20 cellular contexts compared by ENCODE assay signal in the genomic region with DNA sequence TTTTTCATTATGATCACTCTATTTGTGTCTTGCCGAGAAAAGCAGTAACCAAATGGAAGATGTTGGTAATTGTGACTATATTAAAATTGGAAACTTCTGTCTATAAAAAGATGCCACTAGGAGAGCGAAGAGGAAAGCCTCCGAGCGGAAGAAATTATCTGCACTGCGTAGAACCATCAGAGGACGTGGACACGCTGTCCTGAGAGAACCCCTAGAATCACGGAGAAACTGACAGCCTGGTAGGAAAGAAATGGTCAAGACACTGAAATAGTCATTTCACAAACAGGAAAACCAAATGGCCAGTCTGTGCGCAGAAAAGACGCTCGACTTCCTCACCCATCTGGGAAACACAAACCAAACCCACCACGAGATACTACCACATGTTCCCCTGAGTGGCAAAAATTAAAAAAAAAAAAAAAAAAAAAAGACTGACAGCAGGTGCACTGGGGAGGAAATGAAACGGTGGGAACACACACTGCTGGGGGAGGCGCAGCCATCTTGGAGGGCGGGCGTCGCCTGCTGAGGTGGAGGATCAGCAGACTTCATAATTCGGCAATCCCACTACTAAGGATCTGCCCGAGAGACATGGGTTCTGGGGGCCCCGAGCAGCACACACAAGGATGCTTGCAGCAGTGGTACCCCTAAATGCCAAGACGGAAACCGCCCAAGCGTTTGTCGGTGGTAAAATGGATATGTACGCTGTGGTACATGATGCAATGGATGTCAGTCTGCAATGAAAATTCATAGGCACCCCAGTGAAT. TPM values are rescaled to one million over a fixed set of nuclear protein-coding genes. Genes with fewer than 3 reads are reported as not detected.
A peak's percentile ranks its signal among the peaks of the same experiment; 100 is the strongest.
DNase-seq lines count a peak whose midpoint lies in the region; ATAC-seq, FAIRE-seq and TF ChIP-seq lines count a peak whose summit lies in the region.
"Had no signal": no experiment of that assay in that cellular context is flagged by ENCODE, and none has a peak within 500 bp of the region (broad histone marks: within the 10 kb centered on the region; RNA-seq: fewer than 3 reads in every experiment).

No MANE protein-coding gene starts in this region.

- peaks cover 21% of the 10 kb centered on the region for H3K27me3 Mint-ChIP-seq in activated CD4-positive, alpha-beta T cell treated with anti-CD3 and anti-CD28 coated beads for 36 hours
- H3K27me3 Mint-ChIP-seq in activated naive CD8-positive, alpha-beta T cell treated with anti-CD3 and anti-CD28 coated beads for 36 hours: no peaks in the 10 kb centered on the region

- H3K27ac Mint-ChIP-seq in activated CD4-positive, alpha-beta T cell treated with anti-CD3 and anti-CD28 coated beads for 36 hours: peak overlapping the region; percentile 41
- H3K27ac Mint-ChIP-seq in activated naive CD8-positive, alpha-beta T cell treated with anti-CD3 and anti-CD28 coated beads for 36 hours: peak overlapping the region; percentile 87
- H3K27ac Mint-ChIP-seq: neural progenitor cell had no signal

- H3K36me3 Mint-ChIP-seq in activated CD4-positive, alpha-beta T cell treated with anti-CD3 and anti-CD28 coated beads for 36 hours (ENCODE audit: low read depth): no peaks in the 10 kb centered on the region
- no peaks in the 10 kb centered on the region for H3K36me3 Mint-ChIP-seq in activated naive CD8-positive, alpha-beta T cell treated with anti-CD3 and anti-CD28 coated beads for 36 hours
- H3K36me3 Mint-ChIP-seq: neural progenitor cell had no signal

- TF ChIP-seq POLR2A in NB4 (IDR thresholded peaks at IDR 0.05; ENCODE audit: extremely low read depth, insufficient read length): no peak

- H3K4me3 ChIP-seq in NB4 (ENCODE audit: low read depth, low read length): peak overlapping the region; percentile 37
- H3K4me3 ChIP-seq: ascending aorta, neural progenitor cell, right lobe of liver had no signal

- POLR2A ChIA-PET in activated CD4-positive, alpha-beta T cell treated with anti-CD3 and anti-CD28 coated beads for 36 hours (lab: Charles Lee): no interaction called here
- POLR2A ChIA-PET in GM10248 (lab: Yijun Ruan, JAX): no interaction called here

- H3K4me3 Mint-ChIP-seq in activated CD4-positive, alpha-beta T cell treated with anti-CD3 and anti-CD28 coated beads for 36 hours: peak overlapping the region; percentile 26
- H3K4me3 Mint-ChIP-seq in activated naive CD8-positive, alpha-beta T cell treated with anti-CD3 and anti-CD28 coated beads for 36 hours: peak overlapping the region; percentile 68
- H3K4me3 Mint-ChIP-seq: neural progenitor cell had no signal

- intact Hi-C loops in activated CD4-positive, alpha-beta T cell treated with anti-CD3 and anti-CD28 coated beads for 36 hours (cut with DNase I, micrococcal nuclease): no loop called here

- ATAC-seq in activated CD4-positive, alpha-beta T cell treated with anti-CD3 and anti-CD28 coated beads for 36 hours: peak; percentile 55
- ATAC-seq: left ventricle myocardium superior, right lobe of liver had no signal

- peaks cover 4% of the 10 kb centered on the region for H3K9me3 Mint-ChIP-seq in activated CD4-positive, alpha-beta T cell treated with anti-CD3 and anti-CD28 coated beads for 36 hours (ENCODE audit: low read depth)
- H3K9me3 Mint-ChIP-seq in activated naive CD8-positive, alpha-beta T cell treated with anti-CD3 and anti-CD28 coated beads for 36 hours: no peaks in the 10 kb centered on the region
- H3K9me3 Mint-ChIP-seq: neural progenitor cell had no signal

- H3K4me1 Mint-ChIP-seq in activated CD4-positive, alpha-beta T cell treated with anti-CD3 and anti-CD28 coated beads for 36 hours: peaks cover 31% of the 10 kb centered on the region
- peaks cover 30% of the 10 kb centered on the region for H3K4me1 Mint-ChIP-seq in activated naive CD8-positive, alpha-beta T cell treated with anti-CD3 and anti-CD28 coated beads for 36 hours

- TF ChIP-seq CTCF in NB4 (IDR thresholded peaks at IDR 0.05; ENCODE audit: low read depth, low read length): no peak
- no peak for TF ChIP-seq CTCF in D721Med (IDR thresholded peaks at IDR 0.05; ENCODE audit: insufficient read depth, missing control alignments)
- no peak for TF ChIP-seq CTCF in GM10248 (IDR thresholded peaks at IDR 0.05; ENCODE audit: control extremely low read depth, extremely low read depth, low read depth, missing control alignments)

- no peak for FAIRE-seq in D721Med (lab: Jason Lieb, UNC)
- FAIRE-seq: A204.1, H54 had no signal

- CTCF ChIA-PET in activated CD4-positive, alpha-beta T cell treated with anti-CD3 and anti-CD28 coated beads for 36 hours (lab: Charles Lee): no interaction called here
- CTCF ChIA-PET in GM10248 (lab: Yijun Ruan, JAX): interaction anchor here (1.8 kb wide), 1 partner anchor 35 kb away, joined by 6 read pairs; no protein-coding TSS in a partner anchor

- no peak for DNase-seq in activated CD4-positive, alpha-beta T cell treated with anti-CD3 and anti-CD28 coated beads for 36 hours
- no peak for DNase-seq in activated CD4-positive, alpha-beta T cell treated with anti-CD3 and anti-CD28 coated beads, Interleukin-2, amount 50 U/mL, for 1 hour
- DNase-seq in NB4 (ENCODE audit: low read depth) (peak; percentile 64), D721Med (ENCODE audit: insufficient read length, low spot score) (no peak), GM10248 (ENCODE audit: extremely low spot score) (no peak)
- peak; percentile 34 for DNase-seq in activated naive CD8-positive, alpha-beta T cell treated with anti-CD3 and anti-CD28 coated beads for 36 hours
- peak; percentile 52 for DNase-seq in stimulated activated CD8-positive, alpha-beta memory T cell treated with anti-CD3 and anti-CD28 coated beads, Interleukin-4, amount 100 ng/mL, for 48 hours
- DNase-seq in stimulated activated CD4-positive, alpha-beta T cell treated with anti-CD3 and anti-CD28 coated beads, Interleukin-4, amount 100 ng/mL, for 24 hours: no peak
- DNase-seq: cortex of kidney; KG1; left ventricle myocardium superior; NCI-H1694 treated with DMSO at 0.1 percent for 48 hours; NCI-H526 treated with DMSO at 0.1 percent for 48 hours; SHP77 treated with DMSO at 0.1 percent for 48 hours; stimulated activated CD4-positive, alpha-beta T cell treated with anti-CD3 and anti-CD28 coated beads, Interleukin-4, amount 100 ng/mL, for 4 hours had no signal

RNA-seq across cellular contexts. Expression of a gene that starts 21.3 kb away (rescaled TPM):
- under 1 TPM in 1 of 2 experiments, not detected in 1; 0.21 TPM for total RNA-seq in activated CD4-positive, alpha-beta T cell treated with anti-CD3 and anti-CD28 coated beads for 36 hours
- not detected for total RNA-seq in activated naive CD8-positive, alpha-beta T cell treated with anti-CD3 and anti-CD28 coated beads for 36 hours

RNA-seq across cellular contexts. Expression of a gene that starts 32.1 kb away (rescaled TPM):
- total RNA-seq in activated CD4-positive, alpha-beta T cell treated with anti-CD3 and anti-CD28 coated beads for 36 hours: not detected
- not detected for total RNA-seq in activated naive CD8-positive, alpha-beta T cell treated with anti-CD3 and anti-CD28 coated beads for 36 hours
- total RNA-seq: ascending aorta, left ventricle myocardium superior had no signal

RNA-seq across cellular contexts. Expression of a gene that starts 34.6 kb away (rescaled TPM):
- 10 to 100 TPM; 38.8 to 41.5 TPM for total RNA-seq in activated CD4-positive, alpha-beta T cell treated with anti-CD3 and anti-CD28 coated beads for 36 hours
- total RNA-seq in activated naive CD8-positive, alpha-beta T cell treated with anti-CD3 and anti-CD28 coated beads for 36 hours: 10 to 100 TPM; 40.9 to 43.0 TPM

Comparison
In these comparisons a context has a peak if more than half of its experiments do, and no peak if none do; other contexts are left out.
1. DNase-seq: peak in NB4 (single experiment), activated naive CD8-positive, alpha-beta T cell treated with anti-CD3 and anti-CD28 coated beads for 36 hours (single experiment) and stimulated activated CD8-positive, alpha-beta memory T cell treated with anti-CD3 and anti-CD28 coated beads, Interleukin-4, amount 100 ng/mL, for 48 hours (single experiment); none in activated CD4-positive, alpha-beta T cell treated with anti-CD3 and anti-CD28 coated beads for 36 hours (single experiment), activated CD4-positive, alpha-beta T cell treated with anti-CD3 and anti-CD28 coated beads, Interleukin-2, amount 50 U/mL, for 1 hour (single experiment), D721Med (single experiment), GM10248 (single experiment) and stimulated activated CD4-positive, alpha-beta T cell treated with anti-CD3 and anti-CD28 coated beads, Interleukin-4, amount 100 ng/mL, for 24 hours (single experiment).